Comparison of ENCODE assay signal across 14 cellular contexts in the genomic region with DNA sequence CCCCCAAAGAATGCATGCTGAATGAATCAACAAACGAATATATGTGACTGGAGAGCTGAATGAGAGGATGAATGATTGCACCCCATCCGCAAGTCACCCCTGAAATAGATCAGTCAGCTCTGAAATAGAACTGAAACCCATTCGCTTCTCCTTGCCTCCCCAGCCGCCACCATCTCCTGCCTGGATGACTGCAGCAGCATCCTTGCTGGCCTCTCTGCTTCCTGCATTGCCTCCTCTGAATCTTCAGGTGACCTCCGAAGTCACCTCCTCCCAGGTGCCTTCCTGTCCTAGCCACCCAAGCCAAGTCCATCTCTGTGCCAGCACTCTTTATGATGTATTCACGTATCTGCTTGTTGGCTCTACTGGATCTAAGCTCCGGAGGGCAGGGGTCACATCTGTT.
DNase-seq lines count a peak whose midpoint lies in the region; ATAC-seq and TF ChIP-seq lines count a peak whose summit lies in the region.
"Had no signal": no experiment of that assay in that cellular context is flagged by ENCODE, and none has a peak within 500 bp of the region (broad histone marks: within the 10 kb centered on the region; RNA-seq: fewer than 3 reads in every experiment).

No MANE protein-coding gene starts in this region.

- no peak overlapping the region for H3K4me3 ChIP-seq in prostate gland
- no peak overlapping the region for H3K4me3 ChIP-seq in right lobe of liver
- H3K4me3 ChIP-seq: GM23338, HAP-1 had no signal

- 90% methylated on average over 7 of the region's 7 CpGs for WGBS in prostate gland
- WGBS in right lobe of liver (ENCODE audit: insufficient coverage, low coverage, low lambda C conversion rate, missing lambda C conversion rate): 82% methylated on average over 7 of the region's 7 CpGs

- TF ChIP-seq POLR2A in prostate gland (IDR thresholded peaks at IDR 0.05) (no peak), right lobe of liver (IDR thresholded peaks at IDR 0.05) (no peak)

- H3K9me3 Mint-ChIP-seq in activated naive CD8-positive, alpha-beta T cell treated with anti-CD3 and anti-CD28 coated beads, Interleukin-2, amount 50 U/mL, for 24 hours: no peaks in the 10 kb centered on the region
- no peaks in the 10 kb centered on the region for H3K9me3 Mint-ChIP-seq in activated naive CD8-positive, alpha-beta T cell treated with anti-CD3 and anti-CD28 coated beads for 36 hours
- no peaks in the 10 kb centered on the region for H3K9me3 Mint-ChIP-seq in dendritic cell treated with granulocyte-macrophage colony-stimulating factor and Interleukin-4, amounts not matched to agents 40 ng/mL and 50 ng/mL, for 4 days
- H3K9me3 Mint-ChIP-seq in nephron: no peaks in the 10 kb centered on the region
- H3K9me3 Mint-ChIP-seq: CD4-positive, alpha-beta memory T cell; GM23338 had no signal

- TF ChIP-seq CTCF in nephron (IDR thresholded peaks at IDR 0.05; ENCODE audit: unreplicated experiment in 3 of 3): no peak
- no peak for TF ChIP-seq CTCF in prostate gland (IDR thresholded peaks at IDR 0.05)
- TF ChIP-seq CTCF in right lobe of liver (IDR thresholded peaks at IDR 0.05): no peak

- intact Hi-C loops in dendritic cell treated with granulocyte-macrophage colony-stimulating factor and Interleukin-4, amounts not matched to agents 40 ng/mL and 50 ng/mL, for 4 days (cut with micrococcal nuclease): no loop called here
- intact Hi-C loops in prostate gland (cut with DNase I): no loop called here
- intact Hi-C loops in right lobe of liver (cut with DNase I): no loop called here

- peak overlapping the region; percentile 9 for H3K27ac Mint-ChIP-seq in activated naive CD8-positive, alpha-beta T cell treated with anti-CD3 and anti-CD28 coated beads, Interleukin-2, amount 50 U/mL, for 24 hours
- no peak overlapping the region for H3K27ac Mint-ChIP-seq in activated naive CD8-positive, alpha-beta T cell treated with anti-CD3 and anti-CD28 coated beads for 36 hours
- peak overlapping the region; percentile 3 for H3K27ac Mint-ChIP-seq in dendritic cell treated with granulocyte-macrophage colony-stimulating factor and Interleukin-4, amounts not matched to agents 40 ng/mL and 50 ng/mL, for 4 days
- H3K27ac Mint-ChIP-seq in nephron: peak overlapping the region; percentile 17 to 84 (median 21)
- H3K27ac Mint-ChIP-seq: GM23338 had no signal

- H3K36me3 Mint-ChIP-seq in activated naive CD8-positive, alpha-beta T cell treated with anti-CD3 and anti-CD28 coated beads, Interleukin-2, amount 50 U/mL, for 24 hours (ENCODE audit: low read depth): no peaks in the 10 kb centered on the region
- no peaks in the 10 kb centered on the region for H3K36me3 Mint-ChIP-seq in activated naive CD8-positive, alpha-beta T cell treated with anti-CD3 and anti-CD28 coated beads for 36 hours
- peaks cover 64% of the 10 kb centered on the region for H3K36me3 Mint-ChIP-seq in dendritic cell treated with granulocyte-macrophage colony-stimulating factor and Interleukin-4, amounts not matched to agents 40 ng/mL and 50 ng/mL, for 4 days (ENCODE audit: low read depth)
- no peaks in the 10 kb centered on the region for H3K36me3 Mint-ChIP-seq in nephron (ENCODE audit: low read depth)

- H3K27ac ChIP-seq in prostate gland (no peak overlapping the region), right lobe of liver (no peak overlapping the region)
- H3K27ac ChIP-seq: 22Rv1 had no signal

- H3K4me1 ChIP-seq in prostate gland (replicated peaks) (no peaks in the 10 kb centered on the region), right lobe of liver (no peaks in the 10 kb centered on the region)
- H3K4me1 ChIP-seq: HAP-1 had no signal

- H3K4me1 Mint-ChIP-seq in activated naive CD8-positive, alpha-beta T cell treated with anti-CD3 and anti-CD28 coated beads, Interleukin-2, amount 50 U/mL, for 24 hours: no peaks in the 10 kb centered on the region
- H3K4me1 Mint-ChIP-seq in activated naive CD8-positive, alpha-beta T cell treated with anti-CD3 and anti-CD28 coated beads for 36 hours: no peaks in the 10 kb centered on the region
- peaks cover 54% of the 10 kb centered on the region for H3K4me1 Mint-ChIP-seq in dendritic cell treated with granulocyte-macrophage colony-stimulating factor and Interleukin-4, amounts not matched to agents 40 ng/mL and 50 ng/mL, for 4 days (ENCODE audit: low read depth)
- H3K4me1 Mint-ChIP-seq in nephron: peaks cover 15% of the 10 kb centered on the region

- H3K36me3 ChIP-seq in prostate gland (no peaks in the 10 kb centered on the region), right lobe of liver (no peaks in the 10 kb centered on the region)
- H3K36me3 ChIP-seq: HAP-1 had no signal

- H3K9me3 ChIP-seq in prostate gland: no peaks in the 10 kb centered on the region
- no peaks in the 10 kb centered on the region for H3K9me3 ChIP-seq in right lobe of liver
- H3K9me3 ChIP-seq: HAP-1 had no signal

- DNase-seq in activated naive CD8-positive, alpha-beta T cell treated with anti-CD3 and anti-CD28 coated beads, Interleukin-2, amount 50 U/mL, for 24 hours: no peak
- no peak for DNase-seq in activated naive CD8-positive, alpha-beta T cell treated with anti-CD3 and anti-CD28 coated beads for 36 hours
- DNase-seq in prostate gland (ENCODE audit: low spot score) (no peak), right lobe of liver (no peak), NCI-H2171 treated with DMSO at 0.1 percent for 48 hours (lab: John Stamatoyannopoulos, UW) (no peak), NCI-H82 treated with DMSO at 0.1 percent for 48 hours (lab: John Stamatoyannopoulos, UW; ENCODE audit: unreplicated experiment) (no peak)
- DNase-seq: CD4-positive, alpha-beta memory T cell; DMS79 had no signal

- no peak overlapping the region for H3K4me3 Mint-ChIP-seq in activated naive CD8-positive, alpha-beta T cell treated with anti-CD3 and anti-CD28 coated beads, Interleukin-2, amount 50 U/mL, for 24 hours
- H3K4me3 Mint-ChIP-seq in activated naive CD8-positive, alpha-beta T cell treated with anti-CD3 and anti-CD28 coated beads for 36 hours: no peak overlapping the region
- no peak overlapping the region for H3K4me3 Mint-ChIP-seq in dendritic cell treated with granulocyte-macrophage colony-stimulating factor and Interleukin-4, amounts not matched to agents 40 ng/mL and 50 ng/mL, for 4 days
- no peak overlapping the region for H3K4me3 Mint-ChIP-seq in nephron
- H3K4me3 Mint-ChIP-seq: CD4-positive, alpha-beta memory T cell; GM23338 had no signal

- no peaks in the 10 kb centered on the region for H3K27me3 Mint-ChIP-seq in activated naive CD8-positive, alpha-beta T cell treated with anti-CD3 and anti-CD28 coated beads, Interleukin-2, amount 50 U/mL, for 24 hours
- H3K27me3 Mint-ChIP-seq in activated naive CD8-positive, alpha-beta T cell treated with anti-CD3 and anti-CD28 coated beads for 36 hours: no peaks in the 10 kb centered on the region
- H3K27me3 Mint-ChIP-seq in dendritic cell treated with granulocyte-macrophage colony-stimulating factor and Interleukin-4, amounts not matched to agents 40 ng/mL and 50 ng/mL, for 4 days: no peaks in the 10 kb centered on the region
- H3K27me3 Mint-ChIP-seq in nephron (ENCODE audit: low read depth): peaks cover 4% of the 10 kb centered on the region
- H3K27me3 Mint-ChIP-seq: CD4-positive, alpha-beta memory T cell had no signal

- no peaks in the 10 kb centered on the region for H3K27me3 ChIP-seq in prostate gland (replicated peaks; ENCODE audit: insufficient read depth)
- H3K27me3 ChIP-seq in right lobe of liver: no peaks in the 10 kb centered on the region

- no peak for ATAC-seq in activated naive CD8-positive, alpha-beta T cell treated with anti-CD3 and anti-CD28 coated beads, Interleukin-2, amount 50 U/mL, for 24 hours
- ATAC-seq in right lobe of liver: no peak
- ATAC-seq: GM23338, HepG2 had no signal
